Comparison of ENCODE assay signal across 10 cellular contexts in the genomic region with DNA sequence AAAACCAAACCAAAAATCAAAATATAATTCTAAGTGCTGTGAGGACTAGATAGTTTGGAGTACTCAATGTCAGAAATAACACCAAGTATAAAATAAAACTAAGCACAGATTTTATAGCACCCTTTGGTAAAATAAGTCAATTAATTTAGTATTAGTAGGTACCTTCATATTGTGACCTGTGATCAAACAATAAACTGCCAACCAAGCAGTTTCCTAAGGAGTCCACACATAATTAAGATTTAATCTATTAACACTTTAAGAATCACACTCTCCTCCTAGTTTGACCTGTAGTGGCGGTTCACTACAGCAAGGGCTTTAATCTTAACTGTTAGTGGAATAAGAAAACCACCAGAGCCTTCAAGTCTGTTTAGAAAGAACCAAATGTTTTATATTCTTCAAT. TPM values are rescaled to one million over a fixed set of nuclear protein-coding genes. Genes with fewer than 3 reads are reported as not detected.
DNase-seq lines count a peak whose midpoint lies in the region; ATAC-seq and TF ChIP-seq lines count a peak whose summit lies in the region.
"Had no signal": no experiment of that assay in that cellular context is flagged by ENCODE, and none has a peak within 500 bp of the region (broad histone marks: within the 10 kb centered on the region; RNA-seq: fewer than 3 reads in every experiment).

No MANE protein-coding gene starts in this region.

- peaks cover 70% of the 10 kb centered on the region for H3K36me3 ChIP-seq in SU-DHL-6 (ENCODE audit: low read length)

- peaks cover 69% of the 10 kb centered on the region for H3F3A ChIP-seq in SU-DHL-6 (ENCODE audit: insufficient read depth)

- DNase-seq in T-helper 1 cell (no peak), epithelial cell of proximal tubule (ENCODE audit: low read depth) (no peak), skeletal muscle cell (ENCODE audit: low read depth) (no peak), RWPE1 (ENCODE audit: low spot score) (no peak)
- DNase-seq: NCI-H2227 treated with DMSO at 0.1 percent for 48 hours; stimulated activated CD4-positive, alpha-beta T cell treated with anti-CD3 and anti-CD28 coated beads, Interleukin-2, amount 100 ng/mL, for 48 hours had no signal

- no peak overlapping the region for H2AFZ ChIP-seq in SU-DHL-6 (ENCODE audit: low read depth, low read length, severe bottlenecking)

- H3K4me3 ChIP-seq in SU-DHL-6 (ENCODE audit: insufficient read depth, low read length, poor library complexity, severe bottlenecking) (no peak overlapping the region), epithelial cell of proximal tubule (ENCODE audit: low read depth, low read length) (peak overlapping the region; percentile 99), skeletal muscle cell (ENCODE audit: low read depth, low read length) (peak overlapping the region; percentile 99)

- POLR2A ChIA-PET in RWPE1 (lab: Yijun Ruan, JAX; ENCODE audit: low non-redundant PET), result no interaction called here

- ATAC-seq in HG02610 (IDR thresholded peaks at IDR 0.05; ENCODE audit: unreplicated experiment), result no peak
- ATAC-seq in HG02938 (IDR thresholded peaks at IDR 0.05; ENCODE audit: unreplicated experiment), result no peak

- TF ChIP-seq CTCF in SU-DHL-6 (IDR thresholded peaks at IDR 0.05; ENCODE audit: insufficient read depth, low read length, poor library complexity, severe bottlenecking), result no peak
- no peak for TF ChIP-seq CTCF in epithelial cell of proximal tubule (conservative IDR thresholded peaks at IDR 0.05; ENCODE audit: low read depth, low read length)
- no peak for TF ChIP-seq CTCF in RWPE1 (conservative IDR thresholded peaks at IDR 0.05; ENCODE audit: low read depth)

- H3K4me1 Mint-ChIP-seq in T-helper 1 cell treated with Interleukin-12 subunit alpha and Interleukin-12 subunit beta and Interleukin-4 antibody, amounts not matched to agents 30 μg/mL and 1 μg/mL, for 36 hours (ENCODE audit: low read depth), result peaks cover 42% of the 10 kb centered on the region

- H3K27ac Mint-ChIP-seq in T-helper 1 cell treated with Interleukin-12 subunit alpha and Interleukin-12 subunit beta and Interleukin-4 antibody, amounts not matched to agents 30 μg/mL and 1 μg/mL, for 36 hours, result peak overlapping the region; percentile 31

- H3K9me3 Mint-ChIP-seq in T-helper 1 cell treated with Interleukin-12 subunit alpha and Interleukin-12 subunit beta and Interleukin-4 antibody, amounts not matched to agents 30 μg/mL and 1 μg/mL, for 36 hours, result no peaks in the 10 kb centered on the region

- H3K4me2 ChIP-seq in SU-DHL-6 (ENCODE audit: low read depth, low read length, poor library complexity, severe bottlenecking), result peak overlapping the region; percentile 94

- CTCF ChIA-PET in RWPE1 (lab: Yijun Ruan, JAX), result no interaction called here

- no peaks in the 10 kb centered on the region for H3K9me2 ChIP-seq in SU-DHL-6 (replicated peaks; ENCODE audit: insufficient read depth, low read length)

- no peaks in the 10 kb centered on the region for H3K27me3 ChIP-seq in SU-DHL-6 (ENCODE audit: low read length)

- H3K79me2 ChIP-seq in SU-DHL-6 (ENCODE audit: insufficient read depth, low read length), result peaks cover 94% of the 10 kb centered on the region

- H3K9ac ChIP-seq in SU-DHL-6 (ENCODE audit: low read length), result peak overlapping the region; percentile 96

- H3K9me3 ChIP-seq in SU-DHL-6 (ENCODE audit: insufficient read depth, low read length), result no peaks in the 10 kb centered on the region

- peak overlapping the region; percentile 96 for H3K4me3 Mint-ChIP-seq in T-helper 1 cell treated with Interleukin-12 subunit alpha and Interleukin-12 subunit beta and Interleukin-4 antibody, amounts not matched to agents 30 μg/mL and 1 μg/mL, for 36 hours

- no peaks in the 10 kb centered on the region for H3K27me3 Mint-ChIP-seq in T-helper 1 cell treated with Interleukin-12 subunit alpha and Interleukin-12 subunit beta and Interleukin-4 antibody, amounts not matched to agents 30 μg/mL and 1 μg/mL, for 36 hours (ENCODE audit: low read depth)

- H3K27ac ChIP-seq in SU-DHL-6 (ENCODE audit: low read depth, low read length) (no peak overlapping the region), RWPE1 (no peak overlapping the region)

- H4K20me1 ChIP-seq in SU-DHL-6 (ENCODE audit: low read depth, low read length), result peaks cover 70% of the 10 kb centered on the region

- H3K36me3 Mint-ChIP-seq in T-helper 1 cell treated with Interleukin-12 subunit alpha and Interleukin-12 subunit beta and Interleukin-4 antibody, amounts not matched to agents 30 μg/mL and 1 μg/mL, for 36 hours (ENCODE audit: low read depth), result peaks cover 61% of the 10 kb centered on the region

RNA-seq across cellular contexts. Expression of gene HNRNPK, which starts 2.8 kb away (rescaled TPM):
- 569 and 784 TPM in 2 replicates for total RNA-seq in epithelial cell of proximal tubule

RNA-seq across cellular contexts. Expression of gene RMI1, which starts 3.4 kb away (rescaled TPM):
- total RNA-seq in epithelial cell of proximal tubule, result 3.4 and 5.6 TPM in 2 replicates

RNA-seq across cellular contexts. Expression of gene KIF27, which starts 56.0 kb away (rescaled TPM):
- total RNA-seq in epithelial cell of proximal tubule, result 1.5 and 2.7 TPM in 2 replicates
